ENCODE assay signal across 18 cellular contexts in the genomic region with DNA sequence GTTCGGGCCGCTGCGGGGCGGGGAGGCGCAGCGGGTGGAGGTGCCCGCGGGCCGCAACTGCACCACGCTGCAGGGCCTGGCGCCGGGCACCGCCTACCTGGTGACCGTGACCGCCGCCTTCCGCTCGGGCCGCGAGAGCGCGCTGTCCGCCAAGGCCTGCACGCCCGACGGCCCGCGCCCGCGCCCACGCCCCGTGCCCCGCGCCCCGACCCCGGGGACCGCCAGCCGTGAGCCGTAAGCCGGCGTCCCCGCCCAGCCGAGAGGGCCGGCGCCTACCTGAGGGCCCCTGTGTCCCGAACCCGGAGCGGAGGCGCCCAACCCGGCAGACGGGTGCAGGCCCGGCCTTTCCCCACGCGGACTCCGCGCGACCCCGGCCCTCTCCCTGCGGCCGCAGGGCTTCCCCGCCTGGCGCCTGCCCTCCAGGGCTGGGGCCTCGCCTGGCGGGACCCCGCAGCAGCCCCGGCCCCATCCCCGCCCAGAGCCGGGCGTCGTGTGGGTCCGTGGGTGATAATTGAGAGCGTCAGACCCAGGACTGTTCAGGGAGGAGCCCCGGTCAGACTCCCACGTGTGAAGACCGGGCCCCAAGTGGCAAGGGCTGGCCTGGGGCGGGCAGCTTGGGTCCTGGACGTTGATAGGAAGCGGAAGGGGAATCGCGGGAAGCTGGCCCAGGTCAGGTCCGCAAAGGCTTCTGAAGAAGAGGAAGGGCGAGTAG. TPM values are rescaled to one million over a fixed set of nuclear protein-coding genes. Genes with fewer than 3 reads are reported as not detected.
"Had no signal": no experiment of that assay in that cellular context is flagged by ENCODE, and none has a peak within 500 bp of the region (broad histone marks: within the 10 kb centered on the region; RNA-seq: fewer than 3 reads in every experiment).

No MANE protein-coding gene starts in this region.

- H3K36me3 ChIP-seq: gastrocnemius medialis had no signal

- H3K27ac Mint-ChIP-seq: activated CD4-positive, alpha-beta T cell treated with anti-CD3 and anti-CD28 coated beads, Interleukin-2, amount 10 ng/mL, durations not matched to agents 7 days and 5 days; activated naive CD8-positive, alpha-beta T cell treated with anti-CD3 and anti-CD28 coated beads for 36 hours; activated T-helper 1 cell treated with anti-CD3 and anti-CD28 coated beads, Interleukin-12 subunit alpha, Interleukin-12 subunit beta, Interleukin-2, Interleukin-4 antibody, amounts not matched to agents 30 ng/mL and 10 ng/mL and 1 ng/mL, durations not matched to agents 14 hours and 24 hours and 36 hours had no signal

- H3K36me3 Mint-ChIP-seq: activated naive CD8-positive, alpha-beta T cell treated with anti-CD3 and anti-CD28 coated beads for 36 hours had no signal

- DNase-seq: activated CD4-positive, alpha-beta T cell treated with anti-CD3 and anti-CD28 coated beads, Interleukin-2, amount 10 ng/mL, durations not matched to agents 7 days and 5 days; activated CD8-positive, alpha-beta memory T cell treated with anti-CD3 and anti-CD28 coated beads for 24 hours; activated naive CD8-positive, alpha-beta T cell treated with anti-CD3 and anti-CD28 coated beads for 36 hours; amygdala; body of pancreas; effector memory CD4-positive, alpha-beta T cell; gastrocnemius medialis; mammary epithelial cell; stimulated activated CD4-positive, alpha-beta T cell treated with anti-CD3 and anti-CD28 coated beads, Interleukin-15, amount 100 ng/mL, for 24 hours; stimulated activated CD4-positive, alpha-beta T cell treated with anti-CD3 and anti-CD28 coated beads, Interleukin-4, amount 100 ng/mL, for 1 hour; stimulated activated naive CD4-positive, alpha-beta T cell; SW 1271; trophoblast cell had no signal

- H3K4me1 Mint-ChIP-seq: central memory CD8-positive, alpha-beta T cell had no signal

- H3K27ac ChIP-seq: epithelial cell of prostate, gastrocnemius medialis had no signal

- H3K27me3 ChIP-seq: body of pancreas had no signal

- ATAC-seq: body of pancreas, gastrocnemius medialis, left lobe of liver had no signal

- FAIRE-seq: islet of Langerhans had no signal

- H3K9me3 ChIP-seq: body of pancreas, gastrocnemius medialis had no signal

- H3K9me3 Mint-ChIP-seq: activated CD4-positive, alpha-beta T cell treated with anti-CD3 and anti-CD28 coated beads, Interleukin-2, amount 10 ng/mL, durations not matched to agents 7 days and 5 days; activated naive CD8-positive, alpha-beta T cell treated with anti-CD3 and anti-CD28 coated beads for 36 hours; activated T-helper 1 cell treated with anti-CD3 and anti-CD28 coated beads, Interleukin-12 subunit alpha, Interleukin-12 subunit beta, Interleukin-2, Interleukin-4 antibody, amounts not matched to agents 30 ng/mL and 10 ng/mL and 1 ng/mL, durations not matched to agents 14 hours and 24 hours and 36 hours; central memory CD8-positive, alpha-beta T cell had no signal

- H3K4me3 Mint-ChIP-seq: activated CD4-positive, alpha-beta T cell treated with anti-CD3 and anti-CD28 coated beads, Interleukin-2, amount 10 ng/mL, durations not matched to agents 7 days and 5 days; activated naive CD8-positive, alpha-beta T cell treated with anti-CD3 and anti-CD28 coated beads for 36 hours; activated T-helper 1 cell treated with anti-CD3 and anti-CD28 coated beads, Interleukin-12 subunit alpha, Interleukin-12 subunit beta, Interleukin-2, Interleukin-4 antibody, amounts not matched to agents 30 ng/mL and 10 ng/mL and 1 ng/mL, durations not matched to agents 14 hours and 24 hours and 36 hours; central memory CD8-positive, alpha-beta T cell had no signal

- H3K4me3 ChIP-seq: body of pancreas, gastrocnemius medialis had no signal

RNA-seq across cellular contexts. Expression of a gene that starts 18.6 kb away (rescaled TPM):
- total RNA-seq: activated CD4-positive, alpha-beta T cell treated with anti-CD3 and anti-CD28 coated beads, Interleukin-2, amount 10 ng/mL, durations not matched to agents 7 days and 5 days; activated naive CD8-positive, alpha-beta T cell treated with anti-CD3 and anti-CD28 coated beads for 36 hours had no signal
